ENCODE assay signal across 7 cellular contexts in genomic region chr3:101813817-101814440, GRCh38. TPM values are rescaled to one million over a fixed set of nuclear protein-coding genes. Genes with fewer than 3 reads are reported as not detected.
DNase-seq lines count a peak whose midpoint lies in the region; ATAC-seq and TF ChIP-seq lines count a peak whose summit lies in the region.

No MANE protein-coding gene starts in this region.

- intact Hi-C loops in ovary (cut with DNase I): loop anchor here in 3 of 4 donors (5.0 to 10.0 kb wide), 3 partner anchors 408 to 1511 kb away; no protein-coding TSS in a partner anchor

- peaks cover 7% of the 10 kb centered on the region for H3K36me3 Mint-ChIP-seq in endothelial cell (ENCODE audit: low read depth, unreplicated experiment)

- no peak for TF ChIP-seq EP300 in ovary (IDR thresholded peaks at IDR 0.05)

- H3K4me1 Mint-ChIP-seq in endothelial cell (ENCODE audit: unreplicated experiment): peaks cover 8% of the 10 kb centered on the region

- no peak for ATAC-seq in GM21717 (IDR thresholded peaks at IDR 0.05; ENCODE audit: unreplicated experiment)
- no peak for ATAC-seq in HG02852 (IDR thresholded peaks at IDR 0.05; ENCODE audit: unreplicated experiment)

- H3K27me3 ChIP-seq in ovary: no peaks in the 10 kb centered on the region

- TF ChIP-seq CTCF in GM12865 (IDR thresholded peaks at IDR 0.05; ENCODE audit: insufficient read depth, low read depth, low read length, missing control alignments) (peak; percentile 40), endothelial cell (IDR thresholded peaks at IDR 0.05; ENCODE audit: unreplicated experiment) (peak; percentile 48), ovary (IDR thresholded peaks at IDR 0.05) (peak; percentile 38 to 61 (median 43))

- no peak for TF ChIP-seq POLR2A in ovary (IDR thresholded peaks at IDR 0.05)

- no peaks in the 10 kb centered on the region for H3K36me3 ChIP-seq in ovary

- no peak overlapping the region for H3K27ac ChIP-seq in ovary

- no peaks in the 10 kb centered on the region for H3K4me1 ChIP-seq in ovary (ENCODE audit: insufficient read depth)

- 38 to 39% (median 38%) methylated on average over 7 of the region's 7 CpGs for WGBS in ovary, 3 donors

- peak; percentile 43 for DNase-seq in GM12865 (ENCODE audit: low read depth)
- DNase-seq in NCI-H69 (lab: John Stamatoyannopoulos, UW): peak; percentile 2
- DNase-seq in endothelial cell (ENCODE audit: low spot score): no peak
- DNase-seq in ovary: no peak
- no peak for DNase-seq in NCI-H2171 (lab: John Stamatoyannopoulos, UW)

- no peak overlapping the region for H3K4me3 Mint-ChIP-seq in endothelial cell (ENCODE audit: unreplicated experiment)

- H3K9me3 ChIP-seq in ovary: no peaks in the 10 kb centered on the region

- H3K4me3 ChIP-seq in GM12865 (ENCODE audit: low read depth, low read length): no peak overlapping the region
- no peak overlapping the region for H3K4me3 ChIP-seq in ovary

- H3K27ac Mint-ChIP-seq in endothelial cell (ENCODE audit: unreplicated experiment): no peak overlapping the region

- peaks cover 2% of the 10 kb centered on the region for H3K27me3 Mint-ChIP-seq in endothelial cell (ENCODE audit: unreplicated experiment)

- H3K9me3 Mint-ChIP-seq in endothelial cell (ENCODE audit: unreplicated experiment): no peaks in the 10 kb centered on the region

RNA-seq across cellular contexts. Expression of gene NXPE3, which starts 34.9 kb away (rescaled TPM):
- total RNA-seq in endothelial cell (ENCODE audit: unreplicated experiment): 20.3 TPM
- total RNA-seq in ovary: 10 to 100 TPM in 5 of 7 donors, 1 to 10 TPM in 2; 5.6 to 15.2 (median 13.1) TPM
- polyA plus RNA-seq in ovary: 10 to 100 TPM in 1 of 2 donors, 1 to 10 TPM in 1; 7.1 to 16.4 TPM

RNA-seq across cellular contexts. Expression of gene NFKBIZ, which starts 35.4 kb away (rescaled TPM):
- total RNA-seq in endothelial cell (ENCODE audit: unreplicated experiment) (20.5 TPM), ovary (100 to 1,000 TPM in 1 of 7 donors, 10 to 100 TPM in 6; 29.2 to 194 (median 45.5) TPM)
- polyA plus RNA-seq in ovary: 10 to 100 TPM in 1 of 2 donors, 1 to 10 TPM in 1; 7.5 to 18.8 TPM

Comparison
In these comparisons a context has a peak if more than half of its experiments do, and no peak if none do; other contexts are left out.
1. DNase-seq: peak in GM12865 (single experiment) and NCI-H69 (single experiment); none in endothelial cell (single experiment), ovary (0 of 5) and NCI-H2171 (single experiment).
2. Peak in every context shown above with its lines, with median percentiles within 50 percentile points of each other: CTCF ChIP-seq.